17 cellular contexts compared by ENCODE assay signal in genomic region chr7:45583296-45583695, GRCh38. TPM values are rescaled to one million over a fixed set of nuclear protein-coding genes. Genes with fewer than 3 reads are reported as not detected.
DNase-seq lines count a peak whose midpoint lies in the region; ATAC-seq and TF ChIP-seq lines count a peak whose summit lies in the region.
"Had no signal": no experiment of that assay in that cellular context is flagged by ENCODE, and none has a peak within 500 bp of the region (broad histone marks: within the 10 kb centered on the region; RNA-seq: fewer than 3 reads in every experiment).

No MANE protein-coding gene starts in this region.

- H3K4me1 ChIP-seq in cardiac muscle cell (ENCODE audit: low read depth): peaks cover 37% of the 10 kb centered on the region
- H3K4me1 ChIP-seq in left lung: no peaks in the 10 kb centered on the region
- H3K4me1 ChIP-seq: A549 had no signal

- ATAC-seq in left cardiac atrium (no peak), left lung (peak; percentile 75)
- no peak for ATAC-seq in activated CD4-positive, CD25-positive, alpha-beta regulatory T cell treated with anti-CD3 and anti-CD28 coated beads, Interleukin-2, amount 50 U/mL, for 24 hours
- ATAC-seq: A549 had no signal

- H3K27ac ChIP-seq in cardiac muscle cell (peak overlapping the region; percentile 54), left lung (no peak overlapping the region)
- H3K27ac ChIP-seq: A549 had no signal

- H3K27me3 ChIP-seq in cardiac muscle cell (no peaks in the 10 kb centered on the region), left lung (peaks cover 0 to 18% of the 10 kb centered on the region in 2 donors)

- no peaks in the 10 kb centered on the region for H3K9me3 ChIP-seq in cardiac muscle cell (ENCODE audit: low read depth)
- no peaks in the 10 kb centered on the region for H3K9me3 ChIP-seq in left lung
- H3K9me3 ChIP-seq: A549 had no signal

- DNase-seq in cardiac muscle cell (ENCODE audit: low read depth in 1 of 2, low spot score in 1 of 2): peak in 1 of 2 donors; percentile 42
- no peak for DNase-seq in left cardiac atrium
- peak; percentile 31 for DNase-seq in RPMI8226
- DNase-seq in left lung: no peak
- DNase-seq in superior temporal gyrus (ENCODE audit: extremely low spot score): peak; percentile 47
- no peak for DNase-seq in COR-L47 (lab: John Stamatoyannopoulos, UW)
- no peak for DNase-seq in central memory CD4-positive, alpha-beta T cell
- DNase-seq: CD4-positive, CD25-positive, alpha-beta regulatory T cell; GF-D8; GOT3; HFFc6; KG1; NCI-H1092; NCI-H446; Right ventricle myocardium superior had no signal

- intact Hi-C loops in left cardiac atrium (cut with DNase I): no loop called here
- intact Hi-C loops in left lung (cut with DNase I): no loop called here

- no peaks in the 10 kb centered on the region for H3K36me3 ChIP-seq in cardiac muscle cell
- H3K36me3 ChIP-seq in left lung: no peaks in the 10 kb centered on the region

- TF ChIP-seq CTCF in cardiac muscle cell (IDR thresholded peaks at IDR 0.05; ENCODE audit: low read depth, low read length) (no peak), left lung (IDR thresholded peaks at IDR 0.05) (no peak)

- H3K4me3 ChIP-seq in cardiac muscle cell (no peak overlapping the region), left lung (no peak overlapping the region)
- H3K4me3 ChIP-seq: A549 had no signal

RNA-seq across cellular contexts. Expression of gene ADCY1, which starts 9.1 kb away (rescaled TPM):
- total RNA-seq in cardiac muscle cell (12.6 and 22.9 TPM in 2 replicates), left cardiac atrium (1 to 10 TPM; 5.7 to 7.4 TPM), left lung (under 1 TPM; 0.55 to 0.90 TPM)
- 15.6 and 21.2 TPM in 2 replicates for polyA plus RNA-seq in cardiac muscle cell
- total RNA-seq: CD4-positive, CD25-positive, alpha-beta regulatory T cell had no signal
- polyA plus RNA-seq: CD4-positive, CD25-positive, alpha-beta regulatory T cell had no signal

Comparison
In these comparisons a context has a peak if more than half of its experiments do, and no peak if none do; other contexts are left out.
1. DNase-seq: peak in RPMI8226 (single experiment) and superior temporal gyrus (single experiment); none in left cardiac atrium (single experiment), left lung (0 of 2), COR-L47 (single experiment) and central memory CD4-positive, alpha-beta T cell (single experiment).